ENCODE assay signal across 11 cellular contexts in the genomic region with DNA sequence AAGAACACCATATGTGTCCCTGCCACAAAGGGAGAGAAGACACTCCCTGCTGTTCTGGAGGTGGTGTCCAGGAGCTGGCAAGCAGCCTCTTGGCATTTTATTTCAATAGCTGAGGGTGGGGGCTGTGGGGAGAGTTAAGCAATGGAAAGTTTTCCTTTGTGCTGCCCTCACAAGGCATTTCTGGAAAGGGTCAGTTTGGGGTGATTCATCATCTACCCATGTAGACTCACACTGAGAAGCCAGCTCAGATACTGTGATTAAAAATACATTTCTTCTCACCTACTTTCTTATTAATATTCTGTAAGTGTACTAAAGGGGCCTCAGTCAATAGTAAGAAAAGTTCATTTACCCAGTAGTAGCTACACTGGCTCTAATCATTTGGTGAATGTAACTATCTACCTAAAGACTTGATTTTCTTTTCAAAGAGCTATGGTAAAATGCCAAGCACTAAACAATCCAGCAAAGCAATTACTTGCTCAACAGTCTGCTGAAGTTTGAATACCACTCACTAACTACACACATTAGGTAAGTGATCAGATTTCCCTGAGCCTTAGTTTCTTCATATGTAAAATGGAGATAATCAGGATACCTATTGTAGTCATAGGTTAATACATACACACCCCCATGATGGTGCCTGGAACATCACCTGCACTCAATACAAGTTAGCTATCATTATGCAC. TPM values are rescaled to one million over a fixed set of nuclear protein-coding genes. Genes with fewer than 3 reads are reported as not detected.
A peak's percentile ranks its signal among the peaks of the same experiment; 100 is the strongest.
DNase-seq lines count a peak whose midpoint lies in the region; FAIRE-seq and TF ChIP-seq lines count a peak whose summit lies in the region.
"Had no signal": no experiment of that assay in that cellular context is flagged by ENCODE, and none has a peak within 500 bp of the region (broad histone marks: within the 10 kb centered on the region; RNA-seq: fewer than 3 reads in every experiment).

No MANE protein-coding gene starts in this region.

- no peak overlapping the region for H3K27ac Mint-ChIP-seq in activated CD4-positive, alpha-beta T cell treated with anti-CD3 and anti-CD28 coated beads, Interleukin-2, amount 10 ng/mL, durations not matched to agents 7 days and 5 days

- no peak for TF ChIP-seq CTCF in colonic mucosa (IDR thresholded peaks at IDR 0.05)
- TF ChIP-seq CTCF in lower leg skin (IDR thresholded peaks at IDR 0.05) = no peak
- no peak for TF ChIP-seq CTCF in MM.1S (IDR thresholded peaks at IDR 0.05; ENCODE audit: low read length)

- H3K27me3 ChIP-seq in colonic mucosa (no peaks in the 10 kb centered on the region), MM.1S (replicated peaks; ENCODE audit: insufficient read depth, low read length) (no peaks in the 10 kb centered on the region)
- H3K27me3 ChIP-seq: BLaER1 treated with 17β-estradiol and CSF1 and Interleukin-3, amounts not matched to agents 10 nM and 100 nM had no signal

- H3K36me3 Mint-ChIP-seq in activated CD4-positive, alpha-beta T cell treated with anti-CD3 and anti-CD28 coated beads, Interleukin-2, amount 10 ng/mL, durations not matched to agents 7 days and 5 days (ENCODE audit: low read depth) = no peaks in the 10 kb centered on the region

- peaks cover 9% of the 10 kb centered on the region for H3K9me3 Mint-ChIP-seq in activated CD4-positive, alpha-beta T cell treated with anti-CD3 and anti-CD28 coated beads, Interleukin-2, amount 10 ng/mL, durations not matched to agents 7 days and 5 days

- H3F3A ChIP-seq in MM.1S (ENCODE audit: insufficient read depth, low read length) = no peaks in the 10 kb centered on the region

- H3K4me3 ChIP-seq in colonic mucosa = no peak overlapping the region
- no peak overlapping the region for H3K4me3 ChIP-seq in lower leg skin (ENCODE audit: low read depth, poor library complexity, severe bottlenecking)
- H3K4me3 ChIP-seq in MM.1S (ENCODE audit: low read length) = no peak overlapping the region
- H3K4me3 ChIP-seq: BLaER1 treated with 17β-estradiol and CSF1 and Interleukin-3, amounts not matched to agents 10 nM and 100 nM had no signal

- H3K27ac ChIP-seq in colonic mucosa = no peak overlapping the region
- H3K27ac ChIP-seq in MM.1S (ENCODE audit: low read length) = no peak overlapping the region
- H3K27ac ChIP-seq: BLaER1 treated with 17β-estradiol and CSF1 and Interleukin-3, amounts not matched to agents 10 nM and 100 nM; VCaP had no signal

- H3K4me1 ChIP-seq in colonic mucosa (no peaks in the 10 kb centered on the region), MM.1S (ENCODE audit: low read length) (no peaks in the 10 kb centered on the region)
- H3K4me1 ChIP-seq: BLaER1 treated with 17β-estradiol and CSF1 and Interleukin-3, amounts not matched to agents 10 nM and 100 nM had no signal

- no peaks in the 10 kb centered on the region for H3K4me1 Mint-ChIP-seq in activated CD4-positive, alpha-beta T cell treated with anti-CD3 and anti-CD28 coated beads, Interleukin-2, amount 10 ng/mL, durations not matched to agents 7 days and 5 days

- DNase-seq in SIG-M5 treated with dmso at 0.1 percent for 504 hours (lab: John Stamatoyannopoulos, UW; ENCODE audit: unreplicated experiment) = peak; percentile 23
- DNase-seq in SIG-M5 (lab: John Stamatoyannopoulos, UW) = no peak
- DNase-seq in colonic mucosa = peak; percentile 35
- peak; percentile 81 to 93 for DNase-seq in lower leg skin (ENCODE audit: low spot score in 2 of 2)
- DNase-seq in urothelium cell line (ENCODE audit: low spot score) = peak; percentile 81
- DNase-seq in activated CD4-positive, alpha-beta T cell treated with anti-CD3 and anti-CD28 coated beads, Interleukin-2, amount 10 ng/mL, durations not matched to agents 7 days and 5 days = no peak
- DNase-seq in MM.1S = no peak
- no peak for DNase-seq in NCI-H1436 (lab: John Stamatoyannopoulos, UW)

- H3K9me2 ChIP-seq in MM.1S (replicated peaks; ENCODE audit: insufficient read depth, low read length) = no peaks in the 10 kb centered on the region

- no peaks in the 10 kb centered on the region for H4K20me1 ChIP-seq in MM.1S (ENCODE audit: insufficient read depth, low read length)
- H4K20me1 ChIP-seq: BLaER1 treated with 17β-estradiol and CSF1 and Interleukin-3, amounts not matched to agents 10 nM and 100 nM had no signal

- H3K9ac ChIP-seq in colonic mucosa (ENCODE audit: low read depth in 2 of 2, low read length in 2 of 2) (no peak overlapping the region), MM.1S (ENCODE audit: low read length) (no peak overlapping the region)
- H3K9ac ChIP-seq: BLaER1 treated with 17β-estradiol and CSF1 and Interleukin-3, amounts not matched to agents 10 nM and 100 nM had no signal

- no peak overlapping the region for H2AFZ ChIP-seq in MM.1S (ENCODE audit: low read length)

- TF ChIP-seq POLR2A in lower leg skin (IDR thresholded peaks at IDR 0.05) = no peak

- no peak for FAIRE-seq in urothelium cell line (lab: Jason Lieb, UNC)
- FAIRE-seq: endothelial cell of umbilical vein had no signal

- no peak overlapping the region for H3K4me2 ChIP-seq in MM.1S (ENCODE audit: low read depth, low read length)
- H3K4me2 ChIP-seq: BLaER1 treated with 17β-estradiol and CSF1 and Interleukin-3, amounts not matched to agents 10 nM and 100 nM had no signal

- intact Hi-C loops in colonic mucosa (cut with DNase I) = no loop called here
- intact Hi-C loops in lower leg skin (cut with DNase I; ENCODE audit: low total_unique reads) = no loop called here

- H3K9me3 ChIP-seq in colonic mucosa = no peaks in the 10 kb centered on the region
- H3K9me3 ChIP-seq in MM.1S (replicated peaks; ENCODE audit: insufficient read depth, low read length) = no peaks in the 10 kb centered on the region
- H3K9me3 ChIP-seq: BLaER1 treated with 17β-estradiol and CSF1 and Interleukin-3, amounts not matched to agents 10 nM and 100 nM had no signal

- H3K79me2 ChIP-seq in MM.1S (ENCODE audit: low read length) = no peaks in the 10 kb centered on the region

- H3K4me3 Mint-ChIP-seq in activated CD4-positive, alpha-beta T cell treated with anti-CD3 and anti-CD28 coated beads, Interleukin-2, amount 10 ng/mL, durations not matched to agents 7 days and 5 days = no peak overlapping the region

- CTCF ChIA-PET in activated CD4-positive, alpha-beta T cell treated with anti-CD3 and anti-CD28 coated beads, Interleukin-2, amount 10 ng/mL, durations not matched to agents 7 days and 5 days (lab: Charles Lee) = interaction anchor here (0.6 to 1.9 kb wide), 7 partner anchors 9 to 464 kb away, joined by 3 to 6 read pairs (median 3); no protein-coding TSS in a partner anchor

- no peaks in the 10 kb centered on the region for H3K36me3 ChIP-seq in colonic mucosa
- no peaks in the 10 kb centered on the region for H3K36me3 ChIP-seq in MM.1S (replicated peaks; ENCODE audit: insufficient read depth, low read length)
- H3K36me3 ChIP-seq: BLaER1 treated with 17β-estradiol and CSF1 and Interleukin-3, amounts not matched to agents 10 nM and 100 nM had no signal

- no peaks in the 10 kb centered on the region for H3K27me3 Mint-ChIP-seq in activated CD4-positive, alpha-beta T cell treated with anti-CD3 and anti-CD28 coated beads, Interleukin-2, amount 10 ng/mL, durations not matched to agents 7 days and 5 days

- POLR2A ChIA-PET in activated CD4-positive, alpha-beta T cell treated with anti-CD3 and anti-CD28 coated beads, Interleukin-2, amount 10 ng/mL, durations not matched to agents 7 days and 5 days (lab: Charles Lee) = no interaction called here

RNA-seq across cellular contexts. Expression of a gene that starts 55.1 kb away (rescaled TPM):
- total RNA-seq in colonic mucosa = under 1 TPM; 0.10 to 0.13 TPM
- total RNA-seq in lower leg skin = 1 to 10 TPM in 2 of 4 donors, under 1 TPM in 2; 0.84 to 2.1 (median 1.2) TPM
- total RNA-seq in activated CD4-positive, alpha-beta T cell treated with anti-CD3 and anti-CD28 coated beads, Interleukin-2, amount 10 ng/mL, durations not matched to agents 7 days and 5 days = not detected
- total RNA-seq: endothelial cell of umbilical vein had no signal

Comparison
In these comparisons a context has a peak if more than half of its experiments do, and no peak if none do; other contexts are left out.
1. DNase-seq: peak in SIG-M5 treated with dmso at 0.1 percent for 504 hours (single experiment), colonic mucosa (single experiment), lower leg skin (2 of 2) and urothelium cell line (single experiment); none in SIG-M5 (single experiment), activated CD4-positive, alpha-beta T cell treated with anti-CD3 and anti-CD28 coated beads, Interleukin-2, amount 10 ng/mL, durations not matched to agents 7 days and 5 days (single experiment), MM.1S (single experiment) and NCI-H1436 (single experiment).